8 cellular contexts compared by ENCODE assay signal in the genomic region with DNA sequence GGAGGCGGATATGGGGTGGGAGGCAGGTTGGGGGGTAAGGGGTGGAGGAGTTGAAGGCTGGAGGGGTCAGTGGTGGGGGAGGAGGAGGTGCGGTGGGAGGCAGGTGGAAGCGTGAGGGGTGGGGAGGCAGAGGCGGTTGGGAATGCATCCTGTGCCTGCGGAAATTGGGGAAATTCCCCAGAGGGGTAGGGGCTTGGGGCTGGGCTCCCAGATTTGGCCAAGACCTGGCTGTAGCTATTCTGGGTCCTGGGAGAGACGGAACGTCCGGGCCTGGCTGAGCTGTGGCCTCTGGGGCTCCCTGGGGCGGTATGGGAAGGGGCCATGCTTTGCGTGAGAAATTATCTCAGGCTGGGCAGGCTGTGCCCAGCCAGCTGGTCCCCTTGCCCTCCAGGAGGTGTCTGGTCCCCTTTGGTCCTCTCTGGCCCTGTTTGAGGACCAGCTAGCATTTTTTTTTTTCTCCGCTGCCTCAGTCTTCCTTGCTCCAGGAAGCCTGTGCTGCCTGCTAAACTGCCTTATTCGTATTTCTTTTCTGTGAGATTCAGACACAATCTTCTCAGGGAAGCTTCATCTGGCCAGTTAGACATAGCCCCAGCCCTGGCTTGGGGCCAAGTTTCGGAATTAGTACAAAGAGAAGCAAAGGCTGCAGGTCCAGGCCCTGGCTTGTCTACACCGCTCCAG. TPM values are rescaled to one million over a fixed set of nuclear protein-coding genes. Genes with fewer than 3 reads are reported as not detected.
DNase-seq lines count a peak whose midpoint lies in the region; ATAC-seq and TF ChIP-seq lines count a peak whose summit lies in the region.

No MANE protein-coding gene starts in this region.

- H3K27ac Mint-ChIP-seq in WTC11 = peak overlapping the region; percentile 91

- no peaks in the 10 kb centered on the region for H3K9me3 ChIP-seq in psoas muscle

- H3K4me3 Mint-ChIP-seq in WTC11 = peak overlapping the region; percentile 51

- H3K4me1 ChIP-seq in KMS-11 (ENCODE audit: low read depth, poor library complexity, severe bottlenecking) (peaks cover 16% of the 10 kb centered on the region), psoas muscle (no peaks in the 10 kb centered on the region)

- H2AFZ ChIP-seq in KMS-11 (ENCODE audit: low read depth) = peak overlapping the region; percentile 13; the same call in 1 of the 2 replicates

- in situ Hi-C loops in GM13977 (cut with MboI; ENCODE audit: low pct_unique_long_range_greater_than_20kb, low sequenced_read_pairs, unreplicated experiment) = no loop called here

- DNase-seq in GM13977 (ENCODE audit: low spot score) (peak; percentile 85), WTC11 (ENCODE audit: low spot score) (peak; percentile 60), left cardiac atrium (peak; percentile 80), psoas muscle (peak; percentile 62 to 75), SIG-M5 (lab: John Stamatoyannopoulos, UW) (no peak), islet precursor cell (no peak)

- peaks cover 6% of the 10 kb centered on the region; the same call in 1 of the 2 replicates for H3K27me3 Mint-ChIP-seq in WTC11 (ENCODE audit: low read depth)

- intact Hi-C loops in left cardiac atrium (cut with DNase I) (no loop called here), psoas muscle (cut with DNase I) (no loop called here)

- CTCF ChIA-PET in WTC11 (lab: Charles Lee) = interaction anchor here (1.3 to 3.0 kb wide), 7 partner anchors 8 to 114 kb away, joined by 3 to 21 read pairs (median 9); a partner anchor contains a TSS

- no peaks in the 10 kb centered on the region for H3K79me2 ChIP-seq in KMS-11 (ENCODE audit: insufficient read depth, low read depth)

- TF ChIP-seq CTCF in GM13977 (IDR thresholded peaks at IDR 0.05; ENCODE audit: extremely low read depth, insufficient read depth, missing control alignments) (no peak), KMS-11 (conservative IDR thresholded peaks at IDR 0.05; ENCODE audit: low read depth, low read length) (no peak), WTC11 (IDR thresholded peaks at IDR 0.05) (no peak), psoas muscle (IDR thresholded peaks at IDR 0.05) (no peak)

- no peaks in the 10 kb centered on the region for H3K36me3 Mint-ChIP-seq in WTC11

- H4K20me1 ChIP-seq in KMS-11 (ENCODE audit: insufficient read depth) = no peaks in the 10 kb centered on the region

- POLR2A ChIA-PET in WTC11 (lab: Charles Lee) = interaction anchor here (1.5 to 2.6 kb wide), 4 partner anchors 27 to 55 kb away, joined by 6 to 12 read pairs (median 10); a partner anchor contains a TSS

- H3K4me3 ChIP-seq in KMS-11 (IDR thresholded peaks at IDR 0.05; ENCODE audit: insufficient read depth, low read depth, low read length) (no peak overlapping the region), psoas muscle (peak overlapping the region; percentile 32)

- peak overlapping the region; percentile 16; the same call in 1 of the 2 replicates for H3K9ac ChIP-seq in KMS-11

- H3K27ac ChIP-seq in KMS-11 (peak overlapping the region; percentile 76), psoas muscle (peak overlapping the region; percentile 56)

- H3K9me3 Mint-ChIP-seq in WTC11 = no peaks in the 10 kb centered on the region

- ATAC-seq in GM21619 (IDR thresholded peaks at IDR 0.05; ENCODE audit: unreplicated experiment) (peak; percentile 86), WTC11 (peak; percentile 50), left cardiac atrium (peak; percentile 44 to 55), psoas muscle (peak in 3 of 4 donors; percentile 30 to 54 (median 43))

- 25 to 31% (median 29%) methylated on average over 8 to 14 of the region's 14 CpGs for WGBS in psoas muscle, 3 donors

- H3K36me3 ChIP-seq in KMS-11 (ENCODE audit: insufficient read depth) = no peaks in the 10 kb centered on the region
- no peaks in the 10 kb centered on the region for H3K36me3 ChIP-seq in psoas muscle (ENCODE audit: insufficient read depth in 1 of 2, low read depth in 1 of 2)

- H3K4me2 ChIP-seq in KMS-11 = peak overlapping the region; percentile 71

- peaks cover 11% of the 10 kb centered on the region for H3K4me1 Mint-ChIP-seq in WTC11

- H3K27me3 ChIP-seq in KMS-11 (ENCODE audit: insufficient read depth, low read depth) (no peaks in the 10 kb centered on the region), psoas muscle (ENCODE audit: insufficient read depth in 3 of 3, low read length in 2 of 3) (peaks cover 0 to 25% (median 8%) of the 10 kb centered on the region in 3 donors)

TF ChIP-seq in WTC11, 78 proteins besides CTCF, POLR2A, EP300 and RAD21:
- TF ChIP-seq, protein P1, sequence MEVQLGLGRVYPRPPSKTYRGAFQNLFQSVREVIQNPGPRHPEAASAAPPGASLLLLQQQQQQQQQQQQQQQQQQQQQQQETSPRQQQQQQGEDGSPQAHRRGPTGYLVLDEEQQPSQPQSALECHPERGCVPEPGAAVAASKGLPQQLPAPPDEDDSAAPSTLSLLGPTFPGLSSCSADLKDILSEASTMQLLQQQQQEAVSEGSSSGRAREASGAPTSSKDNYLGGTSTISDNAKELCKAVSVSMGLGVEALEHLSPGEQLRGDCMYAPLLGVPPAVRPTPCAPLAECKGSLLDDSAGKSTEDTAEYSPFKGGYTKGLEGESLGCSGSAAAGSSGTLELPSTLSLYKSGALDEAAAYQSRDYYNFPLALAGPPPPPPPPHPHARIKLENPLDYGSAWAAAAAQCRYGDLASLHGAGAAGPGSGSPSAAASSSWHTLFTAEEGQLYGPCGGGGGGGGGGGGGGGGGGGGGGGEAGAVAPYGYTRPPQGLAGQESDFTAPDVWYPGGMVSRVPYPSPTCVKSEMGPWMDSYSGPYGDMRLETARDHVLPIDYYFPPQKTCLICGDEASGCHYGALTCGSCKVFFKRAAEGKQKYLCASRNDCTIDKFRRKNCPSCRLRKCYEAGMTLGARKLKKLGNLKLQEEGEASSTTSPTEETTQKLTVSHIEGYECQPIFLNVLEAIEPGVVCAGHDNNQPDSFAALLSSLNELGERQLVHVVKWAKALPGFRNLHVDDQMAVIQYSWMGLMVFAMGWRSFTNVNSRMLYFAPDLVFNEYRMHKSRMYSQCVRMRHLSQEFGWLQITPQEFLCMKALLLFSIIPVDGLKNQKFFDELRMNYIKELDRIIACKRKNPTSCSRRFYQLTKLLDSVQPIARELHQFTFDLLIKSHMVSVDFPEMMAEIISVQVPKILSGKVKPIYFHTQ (CRISPR knock-in tag; IDR thresholded peaks at IDR 0.05) = no peak
- TF ChIP-seq ZNF423 (CRISPR knock-in tag; IDR thresholded peaks at IDR 0.05) (0 out of 2 replicates have a peak, but pooled peaks have one; percentile 5), JAZF1 (CRISPR knock-in tag; IDR thresholded peaks at IDR 0.05) (no peak), NFE2L1 (CRISPR knock-in tag; IDR thresholded peaks at IDR 0.05) (no peak), KAT7 (CRISPR knock-in tag; IDR thresholded peaks at IDR 0.05; ENCODE audit: borderline replicate concordance) (no peak)
- TF ChIP-seq, protein P2, sequence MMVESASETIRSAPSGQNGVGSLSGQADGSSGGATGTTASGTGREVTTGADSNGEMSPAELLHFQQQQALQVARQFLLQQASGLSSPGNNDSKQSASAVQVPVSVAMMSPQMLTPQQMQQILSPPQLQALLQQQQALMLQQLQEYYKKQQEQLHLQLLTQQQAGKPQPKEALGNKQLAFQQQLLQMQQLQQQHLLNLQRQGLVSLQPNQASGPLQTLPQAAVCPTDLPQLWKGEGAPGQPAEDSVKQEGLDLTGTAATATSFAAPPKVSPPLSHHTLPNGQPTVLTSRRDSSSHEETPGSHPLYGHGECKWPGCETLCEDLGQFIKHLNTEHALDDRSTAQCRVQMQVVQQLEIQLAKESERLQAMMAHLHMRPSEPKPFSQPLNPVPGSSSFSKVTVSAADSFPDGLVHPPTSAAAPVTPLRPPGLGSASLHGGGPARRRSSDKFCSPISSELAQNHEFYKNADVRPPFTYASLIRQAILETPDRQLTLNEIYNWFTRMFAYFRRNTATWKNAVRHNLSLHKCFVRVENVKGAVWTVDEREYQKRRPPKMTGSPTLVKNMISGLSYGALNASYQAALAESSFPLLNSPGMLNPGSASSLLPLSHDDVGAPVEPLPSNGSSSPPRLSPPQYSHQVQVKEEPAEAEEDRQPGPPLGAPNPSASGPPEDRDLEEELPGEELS (CRISPR knock-in tag; IDR thresholded peaks at IDR 0.05) = no peak
TF ChIP-seq in WTC11: peak in this region for 1.

RNA-seq across cellular contexts. Expression of a gene that starts 7.3 kb away (rescaled TPM):
- total RNA-seq in WTC11 (2021) (3.5 to 4.9 TPM (median 4.3 TPM) in 3 replicates), left cardiac atrium (10 to 100 TPM; 14.3 to 21.1 TPM), psoas muscle (10 to 100 TPM in 1 of 4 donors, 1 to 10 TPM in 3; 3.9 to 10.3 (median 6.7) TPM)
- polyA plus RNA-seq in psoas muscle = 1 to 10 TPM; 1.6 to 3.8 (median 3.4) TPM

RNA-seq across cellular contexts. Expression of a gene that starts 27.2 kb away (rescaled TPM):
- total RNA-seq in WTC11 (2021) (1,216 to 1,403 TPM (median 1,352 TPM) in 3 replicates), left cardiac atrium (1,000 to 10,000 TPM; 1,163 to 1,195 TPM), psoas muscle (1,000 to 10,000 TPM; 1,704 to 3,203 (median 2,212) TPM)
- polyA plus RNA-seq in psoas muscle = 1,000 to 10,000 TPM in 2 of 3 donors, 100 to 1,000 TPM in 1; 700 to 1,893 (median 1,030) TPM

RNA-seq across cellular contexts. Expression of a gene that starts 54.8 kb away (rescaled TPM):
- total RNA-seq in WTC11 (2021) (151 to 152 TPM (median 151 TPM) in 3 replicates), left cardiac atrium (10 to 100 TPM; 14.4 to 19.8 TPM), psoas muscle (10 to 100 TPM; 29.6 to 44.3 (median 34.1) TPM)
- polyA plus RNA-seq in psoas muscle = 10 to 100 TPM; 36.5 to 68.3 (median 42.6) TPM

Comparison
In these comparisons a context has a peak if more than half of its experiments do, and no peak if none do; other contexts are left out.
1. DNase-seq: peak in GM13977 (single experiment), WTC11 (single experiment), left cardiac atrium (single experiment) and psoas muscle (2 of 2); none in SIG-M5 (single experiment) and islet precursor cell (single experiment).
2. Peak in every context shown above with its lines, with median percentiles within 50 percentile points of each other: ATAC-seq.